8 cellular contexts compared by ENCODE assay signal in the genomic region with DNA sequence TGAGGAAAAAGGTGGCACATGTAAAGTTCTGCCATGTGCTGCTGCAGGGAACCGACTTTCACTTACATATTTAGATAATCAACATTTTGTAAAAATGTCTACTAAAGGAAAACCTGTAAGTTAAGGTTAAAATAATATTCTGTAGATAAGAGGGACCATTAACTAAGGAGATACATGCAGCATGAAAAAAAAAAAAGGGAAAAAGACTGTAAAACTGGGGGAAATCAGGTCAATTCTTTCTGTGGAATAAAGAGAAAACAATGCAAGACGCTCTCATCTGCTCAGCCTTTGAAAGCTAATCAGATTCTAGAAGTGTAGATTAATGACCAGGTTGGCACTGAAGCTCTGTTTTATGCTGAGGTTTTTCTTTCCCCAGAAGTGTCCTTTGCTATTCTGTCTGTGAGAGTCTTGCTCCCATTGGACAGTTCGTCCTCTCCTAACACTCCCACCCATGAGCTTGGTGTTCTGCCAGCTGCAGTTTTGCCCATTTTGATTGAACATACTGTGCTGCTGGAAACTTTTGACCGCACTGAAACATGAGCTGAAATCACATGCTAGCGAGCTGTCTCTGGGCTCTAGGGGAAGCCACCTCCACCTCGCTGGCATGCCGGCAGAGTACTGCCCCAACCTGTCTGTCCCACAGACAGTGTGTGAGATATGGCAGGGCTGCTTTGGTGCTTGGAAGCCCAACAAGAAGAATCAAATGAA. TPM values are rescaled to one million over a fixed set of nuclear protein-coding genes. Genes with fewer than 3 reads are reported as not detected.
DNase-seq lines count a peak whose midpoint lies in the region; ATAC-seq and TF ChIP-seq lines count a peak whose summit lies in the region.

No MANE protein-coding gene starts in this region.

- no peak overlapping the region for H3K4me2 ChIP-seq in mesenchymal stem cell (ENCODE audit: low read length, poor library complexity, severe bottlenecking)

- DNase-seq in AG09319 (ENCODE audit: extremely low read depth, low read depth), result peak; percentile 64
- DNase-seq in NCI-H2196 treated with DMSO at 0.1 percent for 48 hours (lab: John Stamatoyannopoulos, UW; ENCODE audit: unreplicated experiment), result peak; percentile 79
- peak; percentile 78 for DNase-seq in colonic mucosa
- DNase-seq in mesenchymal stem cell, result peak; percentile 73
- peak in 1 of 2 donors; percentile 90 for DNase-seq in upper lobe of left lung
- no peak for DNase-seq in epidermal melanocyte (ENCODE audit: insufficient read length, low spot score)
- DNase-seq in stimulated activated CD4-positive, alpha-beta T cell treated with anti-CD3 and anti-CD28 coated beads, Interleukin-1b, Interleukin-23, amount 100 ng/mL, for 48 hours, result no peak

- no peak overlapping the region for H3K23ac ChIP-seq in mesenchymal stem cell (ENCODE audit: low read length in 2 of 2)

- H3K9ac ChIP-seq in colonic mucosa (ENCODE audit: low read depth in 2 of 2, low read length in 2 of 2) (no peak overlapping the region), mesenchymal stem cell (ENCODE audit: low read length) (peak overlapping the region; percentile 65)

- no peak overlapping the region for H3K14ac ChIP-seq in mesenchymal stem cell (ENCODE audit: low read length in 2 of 2)

- H3K27ac ChIP-seq in colonic mucosa (peak overlapping the region; percentile 32), mesenchymal stem cell (ENCODE audit: low read length, poor library complexity, severe bottlenecking) (no peak overlapping the region), upper lobe of left lung (peak overlapping the region; percentile 45 to 78 (median 70))

- H4K91ac ChIP-seq in mesenchymal stem cell (ENCODE audit: low read length), result no peak overlapping the region

- H3K36me3 ChIP-seq in colonic mucosa (no peaks in the 10 kb centered on the region), mesenchymal stem cell (ENCODE audit: control insufficient read depth in 1 of 2, insufficient read depth in 2 of 2, low read depth in 1 of 2, low read length in 2 of 2) (peaks cover 5 to 13% of the 10 kb centered on the region in 2 experiments), upper lobe of left lung (peaks cover 0 to 18% (median 11%) of the 10 kb centered on the region in 4 donors)

- no peak overlapping the region for H2BK5ac ChIP-seq in mesenchymal stem cell (ENCODE audit: low read depth, low read length, poor library complexity, severe bottlenecking)

- ATAC-seq in upper lobe of left lung (ENCODE audit: low FRiP score in 2 of 2) (peak; percentile 90 to 91), GM19324 (IDR thresholded peaks at IDR 0.05; ENCODE audit: low FRiP score, unreplicated experiment) (no peak)

- H3K4me3 ChIP-seq in colonic mucosa (no peak overlapping the region), mesenchymal stem cell (ENCODE audit: insufficient read depth in 1 of 2, low read depth in 1 of 2, low read length in 2 of 2) (peak overlapping the region in 1 of 2 experiments; percentile 19), upper lobe of left lung (no peak overlapping the region)

- no peak overlapping the region for H2BK15ac ChIP-seq in mesenchymal stem cell (ENCODE audit: low read depth, poor library complexity, severe bottlenecking)

- H3K9me3 ChIP-seq in colonic mucosa, result no peaks in the 10 kb centered on the region
- no peaks in the 10 kb centered on the region for H3K9me3 ChIP-seq in mesenchymal stem cell (ENCODE audit: control insufficient read depth, low read length)
- H3K9me3 ChIP-seq in upper lobe of left lung, result no peaks in the 10 kb centered on the region

- intact Hi-C loops in colonic mucosa (cut with DNase I), result no loop called here

- no peak overlapping the region for H2BK12ac ChIP-seq in mesenchymal stem cell (ENCODE audit: low read length in 2 of 2)

- peak overlapping the region in 1 of 2 experiments; percentile 54 for H3K18ac ChIP-seq in mesenchymal stem cell (ENCODE audit: low read depth in 1 of 2, low read length in 2 of 2)

- TF ChIP-seq CTCF in AG09319 (IDR thresholded peaks at IDR 0.05; ENCODE audit: low read depth, low read length), result no peak
- no peak for TF ChIP-seq CTCF in colonic mucosa (IDR thresholded peaks at IDR 0.05)
- no peak for TF ChIP-seq CTCF in upper lobe of left lung (IDR thresholded peaks at IDR 0.05)

- no peak overlapping the region for H2AFZ ChIP-seq in mesenchymal stem cell (ENCODE audit: low read depth, low read length)

- H3K27me3 ChIP-seq in colonic mucosa (no peaks in the 10 kb centered on the region), mesenchymal stem cell (ENCODE audit: control insufficient read depth in 1 of 2, insufficient read depth in 1 of 2, low read length in 2 of 2) (no peaks in the 10 kb centered on the region), upper lobe of left lung (no peaks in the 10 kb centered on the region)

- H4K8ac ChIP-seq in mesenchymal stem cell (ENCODE audit: low read length), result no peak overlapping the region

- H2AK5ac ChIP-seq in mesenchymal stem cell (ENCODE audit: low read length, severe bottlenecking), result no peak overlapping the region

- peak in 1 of 4 donors; percentile 81 for TF ChIP-seq EP300 in upper lobe of left lung (IDR thresholded peaks at IDR 0.05)

- H3K79me1 ChIP-seq in mesenchymal stem cell (replicated peaks; ENCODE audit: low read length, poor library complexity, severe bottlenecking), result peaks cover 22% of the 10 kb centered on the region

- no peaks in the 10 kb centered on the region for H3K4me1 ChIP-seq in colonic mucosa
- H3K4me1 ChIP-seq in mesenchymal stem cell (ENCODE audit: control insufficient read depth, insufficient read depth, low read depth, low read length), result peaks cover 4% of the 10 kb centered on the region
- peaks cover 21 to 53% (median 44%) of the 10 kb centered on the region in 4 donors for H3K4me1 ChIP-seq in upper lobe of left lung

- no peak overlapping the region for H2BK120ac ChIP-seq in mesenchymal stem cell (ENCODE audit: low read depth, low read length)

- 79% methylated on average over 6 of the region's 7 CpGs for WGBS in mesenchymal stem cell
- 55 to 57% methylated on average over 7 of the region's 7 CpGs for WGBS in upper lobe of left lung, 2 donors

- no peak for TF ChIP-seq POLR2A in upper lobe of left lung (IDR thresholded peaks at IDR 0.05)

- no peak overlapping the region for H3K4ac ChIP-seq in mesenchymal stem cell (ENCODE audit: low read depth in 1 of 2, low read length in 2 of 2)

RNA-seq across cellular contexts. Expression of gene PPTC7, which starts 39.7 kb away (rescaled TPM):
- total RNA-seq in colonic mucosa, result 10 to 100 TPM; 25.7 to 34.9 TPM
- polyA plus RNA-seq in mesenchymal stem cell (2013, experiment 1 of 2), result 14.0 TPM
- polyA plus RNA-seq in mesenchymal stem cell (2013, experiment 2 of 2), result 14.8 TPM
- 10 to 100 TPM; 22.0 to 40.8 (median 25.2) TPM for total RNA-seq in upper lobe of left lung

RNA-seq across cellular contexts. Expression of gene RAD9B, which starts 41.3 kb away (rescaled TPM):
- total RNA-seq in colonic mucosa (under 1 TPM; 0.19 to 0.69 TPM), upper lobe of left lung (1 to 10 TPM in 2 of 6 donors, under 1 TPM in 3, not detected in 1; 0.15 to 2.1 (median 0.94) TPM)
- polyA plus RNA-seq in mesenchymal stem cell (2013, experiment 1 of 2), result 0.10 TPM
- 0.10 TPM for polyA plus RNA-seq in mesenchymal stem cell (2013, experiment 2 of 2)

RNA-seq across cellular contexts. Expression of gene VPS29, which starts 41.5 kb away (rescaled TPM):
- total RNA-seq in colonic mucosa, result 100 to 1,000 TPM; 120 to 130 TPM
- polyA plus RNA-seq in mesenchymal stem cell (2013, experiment 1 of 2), result 138 TPM
- 144 TPM for polyA plus RNA-seq in mesenchymal stem cell (2013, experiment 2 of 2)
- total RNA-seq in upper lobe of left lung, result 100 to 1,000 TPM in 1 of 6 donors, 10 to 100 TPM in 5; 29.9 to 102 (median 86.7) TPM

Comparison
In these comparisons a context has a peak if more than half of its experiments do, and no peak if none do; other contexts are left out.
1. DNase-seq: peak in AG09319 (single experiment), NCI-H2196 treated with DMSO at 0.1 percent for 48 hours (single experiment), colonic mucosa (single experiment) and mesenchymal stem cell (single experiment); none in epidermal melanocyte (single experiment) and stimulated activated CD4-positive, alpha-beta T cell treated with anti-CD3 and anti-CD28 coated beads, Interleukin-1b, Interleukin-23, amount 100 ng/mL, for 48 hours (single experiment).